16 cellular contexts compared by ENCODE assay signal in genomic region chr16:11190585-11191565, GRCh38.
DNase-seq lines count a peak whose midpoint lies in the region; ATAC-seq and TF ChIP-seq lines count a peak whose summit lies in the region.
"Had no signal": no experiment of that assay in that cellular context is flagged by ENCODE, and none has a peak within 500 bp of the region (broad histone marks: within the 10 kb centered on the region; RNA-seq: fewer than 3 reads in every experiment).

No MANE protein-coding gene starts in this region.

- H3K36me3 ChIP-seq in sigmoid colon (no peaks in the 10 kb centered on the region), gastrocnemius medialis (no peaks in the 10 kb centered on the region)

- H3K4me3 ChIP-seq in lower leg skin (ENCODE audit: low read depth, poor library complexity, severe bottlenecking) (no peak overlapping the region), sigmoid colon (no peak overlapping the region), gastrocnemius medialis (no peak overlapping the region)

- H3K9me3 ChIP-seq in sigmoid colon = no peaks in the 10 kb centered on the region
- H3K9me3 ChIP-seq in gastrocnemius medialis = no peaks in the 10 kb centered on the region

- intact Hi-C loops in lower leg skin (cut with DNase I; ENCODE audit: low total_unique reads) (no loop called here), sigmoid colon (cut with DNase I) (no loop called here), gastrocnemius medialis (cut with DNase I; ENCODE audit: low total_unique reads) (no loop called here)

- ATAC-seq in gastrocnemius medialis = no peak
- ATAC-seq: left ventricle myocardium superior, Right ventricle myocardium inferior had no signal

- H3K4me1 ChIP-seq in sigmoid colon (no peaks in the 10 kb centered on the region), gastrocnemius medialis (no peaks in the 10 kb centered on the region)

- H3K27me3 ChIP-seq in sigmoid colon (no peaks in the 10 kb centered on the region), gastrocnemius medialis (no peaks in the 10 kb centered on the region)

- H3K27ac ChIP-seq in sigmoid colon = no peak overlapping the region
- H3K27ac ChIP-seq in gastrocnemius medialis = no peak overlapping the region
- H3K27ac ChIP-seq: C4-2B had no signal

- in situ Hi-C loops in gastrocnemius medialis (cut with MboI; ENCODE audit: low sequenced_read_pairs in 4 of 4) = no loop called here

- TF ChIP-seq CTCF in lower leg skin (IDR thresholded peaks at IDR 0.05) (no peak), sigmoid colon (IDR thresholded peaks at IDR 0.05) (no peak), gastrocnemius medialis (IDR thresholded peaks at IDR 0.05 in 4 of 5, conservative IDR thresholded peaks at IDR 0.05 in 1 of 5) (no peak)

- WGBS in lower leg skin, 2 donors = 66 to 74% methylated on average over 14 to 15 of the region's 15 CpGs
- 85 to 89% methylated on average over 15 of the region's 15 CpGs for WGBS in sigmoid colon, 2 donors

- no peak for TF ChIP-seq EP300 in sigmoid colon (IDR thresholded peaks at IDR 0.05)

- no peak for TF ChIP-seq POLR2A in lower leg skin (IDR thresholded peaks at IDR 0.05)
- no peak for TF ChIP-seq POLR2A in sigmoid colon (IDR thresholded peaks at IDR 0.05)
- TF ChIP-seq POLR2A in gastrocnemius medialis (IDR thresholded peaks at IDR 0.05) = no peak

- DNase-seq in stimulated activated CD4-positive, alpha-beta T cell treated with anti-CD3 and anti-CD28 coated beads, Interleukin-15, amount 100 ng/mL, for 24 hours = peak; percentile 48
- DNase-seq in stimulated activated CD4-positive, alpha-beta T cell treated with anti-CD3 and anti-CD28 coated beads, Interleukin-4, amount 100 ng/mL, for 1 hour = no peak
- DNase-seq in NCI-H226 = peak; percentile 18
- DNase-seq in cerebellar cortex (ENCODE audit: low spot score) = peak; percentile 68
- DNase-seq in stromal cell of bone marrow (ENCODE audit: low read depth) = peak; percentile 11
- DNase-seq in lower leg skin (ENCODE audit: low spot score in 2 of 2) = no peak
- no peak for DNase-seq in sigmoid colon
- DNase-seq in gastrocnemius medialis = no peak
- DNase-seq: activated B cell treated with CpG ODN at 0.5 μM for 24 hours; effector memory CD4-positive, alpha-beta T cell; glutamatergic neuron; left ventricle myocardium superior; NCI-H2227 treated with DMSO at 0.1 percent for 48 hours; stimulated activated naive CD4-positive, alpha-beta T cell treated with Interleukin-2 at 50 U/mL for 16 hours had no signal

Comparison
In these comparisons a context has a peak if more than half of its experiments do, and no peak if none do; other contexts are left out.
1. DNase-seq: peak in stimulated activated CD4-positive, alpha-beta T cell treated with anti-CD3 and anti-CD28 coated beads, Interleukin-15, amount 100 ng/mL, for 24 hours (single experiment), NCI-H226 (single experiment), cerebellar cortex (single experiment) and stromal cell of bone marrow (single experiment); none in stimulated activated CD4-positive, alpha-beta T cell treated with anti-CD3 and anti-CD28 coated beads, Interleukin-4, amount 100 ng/mL, for 1 hour (single experiment), lower leg skin (0 of 2), sigmoid colon (single experiment) and gastrocnemius medialis (0 of 2).